1 cellular context compared by ENCODE assay signal in genomic region chr6:47309326-47310130, GRCh38.
A peak's percentile ranks its signal among the peaks of the same experiment; 100 is the strongest.
TF ChIP-seq lines count a peak whose summit lies in the region.

TSS of gene TNFRSF21 (minus strand) at chr6:47309905. CDS start at chr6:47309511, 394 bp downstream.

TF ChIP-seq in HEK293, 187 proteins besides CTCF, POLR2A, EP300 and RAD21 (continued from another document and continues in another):
- TF ChIP-seq ZNF280C (tag by site-specific recombination; IDR thresholded peaks at IDR 0.05) (no peak), EGR2 (tag by site-specific recombination; IDR thresholded peaks at IDR 0.05; ENCODE audit: low read depth) (peak; percentile 57; the same call in 1 of the 2 replicates), ZNF747 (tag by site-specific recombination; IDR thresholded peaks at IDR 0.05) (no peak), MZF1 (tag by site-specific recombination; IDR thresholded peaks at IDR 0.05; ENCODE audit: borderline replicate concordance) (0 out of 2 replicates have a peak, but pooled peaks have one; percentile 20), ZNF530 (tag by site-specific recombination; IDR thresholded peaks at IDR 0.05; ENCODE audit: low read depth) (no peak), ZNF366 (tag by site-specific recombination; conservative IDR thresholded peaks at IDR 0.05) (no peak), ZNF138 (tag by site-specific recombination; IDR thresholded peaks at IDR 0.05; ENCODE audit: borderline replicate concordance) (no peak), ZNF341 (tag by site-specific recombination; IDR thresholded peaks at IDR 0.05; ENCODE audit: low read depth) (peak; percentile 66), ZNF785 (tag by site-specific recombination; IDR thresholded peaks at IDR 0.05) (no peak), ZSCAN18 (tag by site-specific recombination; IDR thresholded peaks at IDR 0.05) (no peak), ZNF214 (tag by site-specific recombination; IDR thresholded peaks at IDR 0.05; ENCODE audit: borderline replicate concordance) (no peak), SCRT1 (tag by site-specific recombination; IDR thresholded peaks at IDR 0.05; ENCODE audit: borderline replicate concordance) (no peak), ZNF639 (tag by site-specific recombination; IDR thresholded peaks at IDR 0.05) (peak; percentile 83), GLIS2 (tag by site-specific recombination; IDR thresholded peaks at IDR 0.05) (peak; percentile 71), ZBTB7A (tag by site-specific recombination; IDR thresholded peaks at IDR 0.05; ENCODE audit: low read depth) (0 out of 2 replicates have a peak, but pooled peaks have one; percentile 25), ZIC2 (tag by site-specific recombination; IDR thresholded peaks at IDR 0.05) (peak; percentile 63; the same call in 1 of the 2 replicates), KLF7 (tag by site-specific recombination; IDR thresholded peaks at IDR 0.05; ENCODE audit: borderline replicate concordance) (no peak), ZXDB (tag by site-specific recombination; IDR thresholded peaks at IDR 0.05) (peak; percentile 86), ZNF843 (tag by site-specific recombination; IDR thresholded peaks at IDR 0.05) (peak; percentile 59), ZNF223 (tag by site-specific recombination; IDR thresholded peaks at IDR 0.05) (no peak), ZSCAN16 (tag by site-specific recombination; IDR thresholded peaks at IDR 0.05) (no peak), ZNF2 (tag by site-specific recombination; IDR thresholded peaks at IDR 0.05) (peak; percentile 91), ZFP69B (tag by site-specific recombination; IDR thresholded peaks at IDR 0.05) (peak; percentile 62), SP3 (tag by site-specific recombination; IDR thresholded peaks at IDR 0.05) (peak; percentile 83), ZNF501 (tag by site-specific recombination; IDR thresholded peaks at IDR 0.05) (peak; percentile 87), GLIS1 (tag by site-specific recombination; IDR thresholded peaks at IDR 0.05) (no peak; the same call in 1 of the 2 replicates), FEZF1 (tag by site-specific recombination; IDR thresholded peaks at IDR 0.05) (no peak), ZNF391 (tag by site-specific recombination; IDR thresholded peaks at IDR 0.05; ENCODE audit: borderline replicate concordance, low read depth) (peak; percentile 47; the same call in 1 of the 2 replicates), ZNF140 (tag by site-specific recombination; IDR thresholded peaks at IDR 0.05) (no peak), TSHZ1 (tag by site-specific recombination; IDR thresholded peaks at IDR 0.05; ENCODE audit: borderline replicate concordance) (no peak; the same call in 1 of the 2 replicates), ZNF707 (tag by site-specific recombination; IDR thresholded peaks at IDR 0.05) (no peak), ZNF449 (tag by site-specific recombination; IDR thresholded peaks at IDR 0.05) (no peak; the same call in none of the 2 replicates), PRDM2 (tag by site-specific recombination; IDR thresholded peaks at IDR 0.05; ENCODE audit: borderline replicate concordance) (no peak), PRDM6 (tag by site-specific recombination; IDR thresholded peaks at IDR 0.05) (no peak), ZNF514 (tag by site-specific recombination; IDR thresholded peaks at IDR 0.05) (no peak), ZBTB8A (tag by site-specific recombination; IDR thresholded peaks at IDR 0.05) (peak; percentile 93), ZNF426 (tag by site-specific recombination; IDR thresholded peaks at IDR 0.05) (no peak), ZNF24 (tag by site-specific recombination; IDR thresholded peaks at IDR 0.05) (peak; percentile 49; the same call in 1 of the 2 replicates), GLI2 (tag by site-specific recombination; IDR thresholded peaks at IDR 0.05; ENCODE audit: borderline replicate concordance, low read depth) (no peak)
